27 cellular contexts compared by ENCODE assay signal in the genomic region with DNA sequence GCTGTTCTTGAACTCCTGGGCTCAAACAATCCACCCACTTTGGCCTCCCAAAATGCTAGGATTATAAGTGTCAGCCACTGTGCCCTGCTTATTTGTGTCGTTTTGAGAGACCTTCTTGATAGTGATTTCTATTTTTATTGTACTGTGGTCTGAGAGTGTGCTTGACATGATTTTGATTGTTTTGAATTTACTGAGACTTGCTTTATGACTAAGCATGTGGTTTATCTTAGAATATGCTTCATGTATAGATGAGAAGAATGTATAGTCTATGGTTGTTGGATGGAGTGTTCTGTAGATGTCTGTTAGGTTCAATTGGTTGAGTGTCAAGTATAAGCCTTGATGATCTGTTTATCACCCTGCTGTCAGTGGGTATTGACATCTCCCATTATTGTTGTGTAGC.
"Had no signal": no experiment of that assay in that cellular context is flagged by ENCODE, and none has a peak within 500 bp of the region (broad histone marks: within the 10 kb centered on the region; RNA-seq: fewer than 3 reads in every experiment).

No MANE protein-coding gene starts in this region.

- DNase-seq: activated CD4-positive, alpha-beta T cell treated with anti-CD3 and anti-CD28 coated beads for 36 hours; activated CD4-positive, CD25-positive, alpha-beta regulatory T cell; activated CD8-positive, alpha-beta T cell treated with anti-CD3 and anti-CD28 coated beads, Interleukin-2, amount 10 ng/mL, durations not matched to agents 7 days and 5 days; activated naive CD4-positive, alpha-beta T cell; activated T-cell treated with anti-CD3 and anti-CD28 coated beads for 4 hours; activated T-cell treated with anti-CD3 and anti-CD28 coated beads, Interleukin-2, amount 50 U/mL, for 72 hours; body of pancreas; dermis blood vessel endothelial cell; effector CD4-positive, alpha-beta T cell; left lung; lower lobe of right lung; mesenchymal stem cell; naive thymus-derived CD8-positive, alpha-beta T cell; nucleus accumbens; pancreas; retina; stimulated activated CD4-positive, alpha-beta T cell treated with anti-CD3 and anti-CD28 coated beads, Interleukin-12 subunit alpha, Interleukin-12 subunit beta, amount 100 ng/mL, for 4 hours; stimulated activated CD4-positive, alpha-beta T cell treated with anti-CD3 and anti-CD28 coated beads, Interleukin-4, amount 100 ng/mL, for 1 hour; trophoblast cell had no signal

- ATAC-seq: activated CD4-positive, alpha-beta T cell treated with anti-CD3 and anti-CD28 coated beads for 36 hours; activated CD8-positive, alpha-beta T cell treated with anti-CD3 and anti-CD28 coated beads, Interleukin-2, amount 10 ng/mL, durations not matched to agents 7 days and 5 days; body of pancreas; left lung; lower lobe of right lung; naive thymus-derived CD8-positive, alpha-beta T cell; pancreas; sciatic nerve had no signal

- H3K27ac ChIP-seq: body of pancreas, esophagus muscularis mucosa, left lung, lower lobe of right lung, pancreas, prostate gland, skin epidermis, thoracic aorta had no signal

- H3K36me3 ChIP-seq: esophagus muscularis mucosa, left lung, lower lobe of right lung, pancreas, prostate gland, thoracic aorta had no signal

- H3K27me3 ChIP-seq: body of pancreas, esophagus muscularis mucosa, left lung, pancreas had no signal

- H3K9me3 ChIP-seq: body of pancreas, lower lobe of right lung, pancreas, prostate gland, thoracic aorta had no signal

- H3K4me1 ChIP-seq: body of pancreas, esophagus muscularis mucosa, left lung, lower lobe of right lung, pancreas, prostate gland had no signal

- H3K4me3 ChIP-seq: body of pancreas, esophagus muscularis mucosa, left lung, lower lobe of right lung, pancreas, prostate gland, skin epidermis, thoracic aorta had no signal

- FAIRE-seq: frontal cortex, islet of Langerhans, urothelium cell line had no signal
